ENCODE assay signal across 8 cellular contexts in genomic region chr6:71419217-71419953, GRCh38.
DNase-seq lines count a peak whose midpoint lies in the region; TF ChIP-seq lines count a peak whose summit lies in the region.

No MANE protein-coding gene starts in this region.

- no peak for TF ChIP-seq CTCF in Calu3 (IDR thresholded peaks at IDR 0.05; ENCODE audit: unreplicated experiment)
- no peak for TF ChIP-seq CTCF in fibroblast of villous mesenchyme (IDR thresholded peaks at IDR 0.05; ENCODE audit: insufficient read depth, low read depth, low read length)

- H2BK12ac ChIP-seq in trophoblast cell (ENCODE audit: low read length): peak overlapping the region; percentile 54

- H2BK5ac ChIP-seq in trophoblast cell (ENCODE audit: low read depth, low read length, poor library complexity): peak overlapping the region; percentile 3

- peaks cover 28% of the 10 kb centered on the region for H3K4me1 Mint-ChIP-seq in Calu3 (ENCODE audit: low read depth, unreplicated experiment)

- H3K9me3 Mint-ChIP-seq in Calu3 (ENCODE audit: low read depth, unreplicated experiment): no peaks in the 10 kb centered on the region

- no peak overlapping the region for H4K91ac ChIP-seq in trophoblast cell (ENCODE audit: low read depth, low read length)

- H3K14ac ChIP-seq in trophoblast cell (ENCODE audit: low read length): peak overlapping the region; percentile 58

- no peak overlapping the region for H4K12ac ChIP-seq in trophoblast cell (ENCODE audit: low read depth, low read length)

- peak overlapping the region; percentile 49 for H4K8ac ChIP-seq in trophoblast cell (ENCODE audit: low read depth, low read length)

- peak overlapping the region; percentile 37 for H3K23ac ChIP-seq in trophoblast cell (ENCODE audit: low read length)

- H3K18ac ChIP-seq in trophoblast cell (ENCODE audit: low read length): peak overlapping the region; percentile 49

- peaks cover 3 to 13% of the 10 kb centered on the region in 2 experiments for H3K36me3 ChIP-seq in trophoblast cell (ENCODE audit: control insufficient read depth in 1 of 2, insufficient read depth in 2 of 2, low read length in 2 of 2)

- H3K4ac ChIP-seq in trophoblast cell (ENCODE audit: low read depth, low read length): peak overlapping the region; percentile 95

- no peaks in the 10 kb centered on the region for H3K27me3 Mint-ChIP-seq in Calu3 (ENCODE audit: unreplicated experiment)

- in situ Hi-C loops in SK-MEL-5 (cut with HindIII; ENCODE audit: low pct_unique_long_range_greater_than_20kb, low sequenced_read_pairs): no loop called here

- peak overlapping the region; percentile 3 for H2BK120ac ChIP-seq in trophoblast cell (ENCODE audit: insufficient read depth, low read length, poor library complexity)

- BruUV-seq in Calu3 (replicated peaks; lab: Mats Ljungman, UMichigan): no TSS peak

- no peaks in the 10 kb centered on the region for H3K4me1 ChIP-seq in trophoblast cell (ENCODE audit: control insufficient read depth in 1 of 2, insufficient read depth in 2 of 2, low read length in 2 of 2)

- DNase-seq in Calu3 (no peak), SK-MEL-5 (ENCODE audit: low read depth, low spot score) (peak; percentile 36), fibroblast of villous mesenchyme (ENCODE audit: low read depth) (peak; percentile 28), trophoblast cell (no peak), NCI-H2029 (lab: John Stamatoyannopoulos, UW) (no peak), NCI-H526 treated with DMSO at 0.1 percent for 48 hours (lab: John Stamatoyannopoulos, UW) (no peak), DMS114 treated with DMSO at 0.1 percent for 48 hours (lab: John Stamatoyannopoulos, UW; ENCODE audit: unreplicated experiment) (no peak), SIG-M5 treated with dmso at 0.1 percent for 504 hours (lab: John Stamatoyannopoulos, UW; ENCODE audit: unreplicated experiment) (no peak)

- H3K36me3 Mint-ChIP-seq in Calu3 (ENCODE audit: insufficient read depth, unreplicated experiment): peaks cover 71% of the 10 kb centered on the region

- no CpG with 5 or more reads among the region's 27 CpGs for WGBS in trophoblast cell (ENCODE audit: extremely low coverage, insufficient coverage, insufficient read length)

- H3K4me3 ChIP-seq in fibroblast of villous mesenchyme (ENCODE audit: low read depth, low read length) (peak overlapping the region; percentile 89), trophoblast cell (ENCODE audit: low read depth, low read length) (peak overlapping the region; percentile 93)

- no peak overlapping the region for H3K27ac ChIP-seq in trophoblast cell (ENCODE audit: low read depth, low read length)

- intact Hi-C loops in Calu3 (cut with micrococcal nuclease; ENCODE audit: unreplicated experiment): no loop called here

- no peaks in the 10 kb centered on the region for H3K27me3 ChIP-seq in trophoblast cell (ENCODE audit: insufficient read depth, low read length)

- H2AFZ ChIP-seq in trophoblast cell (ENCODE audit: insufficient read depth, low read length, poor library complexity): peak overlapping the region; percentile 66

- peak overlapping the region; percentile 81 for H3K4me3 Mint-ChIP-seq in Calu3 (ENCODE audit: low read depth, unreplicated experiment)

- CTCF ChIA-PET in Calu3 (lab: Charles Lee): interaction anchor here (1.1 to 1.6 kb wide), 3 partner anchors 15 to 74 kb away, joined by 3 to 4 read pairs (median 4); no protein-coding TSS in a partner anchor

- no peaks in the 10 kb centered on the region for H3K9me3 ChIP-seq in trophoblast cell (ENCODE audit: insufficient read depth, low read depth, low read length)

- H2AK5ac ChIP-seq in trophoblast cell (ENCODE audit: low read length): no peak overlapping the region

- peaks cover 10% of the 10 kb centered on the region for H3K79me1 ChIP-seq in trophoblast cell (ENCODE audit: low read length)

- H3K27ac Mint-ChIP-seq in Calu3 (ENCODE audit: unreplicated experiment): peak overlapping the region; percentile 87

- H3K9ac ChIP-seq in trophoblast cell (ENCODE audit: low read length): peak overlapping the region; percentile 91

- peaks cover 10% of the 10 kb centered on the region for H3K79me2 ChIP-seq in trophoblast cell (ENCODE audit: control insufficient read depth, insufficient read depth, low read length, poor library complexity)

- H3K4me2 ChIP-seq in trophoblast cell (ENCODE audit: low read length): peak overlapping the region; percentile 95

Comparison
In these comparisons a context has a peak if more than half of its experiments do, and no peak if none do; other contexts are left out.
1. DNase-seq: peak in SK-MEL-5 (single experiment) and fibroblast of villous mesenchyme (single experiment); none in Calu3 (single experiment), trophoblast cell (0 of 2), NCI-H2029 (single experiment), NCI-H526 treated with DMSO at 0.1 percent for 48 hours (single experiment), DMS114 treated with DMSO at 0.1 percent for 48 hours (single experiment) and SIG-M5 treated with dmso at 0.1 percent for 504 hours (single experiment).